In genomic region chr11:113874096-113874919, GRCh38 we compare ENCODE assay signal across 7 cellular contexts. TPM values are rescaled to one million over a fixed set of nuclear protein-coding genes. Genes with fewer than 3 reads are reported as not detected.
DNase-seq lines count a peak whose midpoint lies in the region; ATAC-seq and TF ChIP-seq lines count a peak whose summit lies in the region.

No MANE protein-coding gene starts in this region.

- peaks cover 55% of the 10 kb centered on the region for H3K4me1 Mint-ChIP-seq in central memory CD8-positive, alpha-beta T cell
- H3K4me1 Mint-ChIP-seq in mesothelial cell of epicardium = peaks cover 46% of the 10 kb centered on the region

- peak overlapping the region; percentile 99 for H3K4me3 Mint-ChIP-seq in central memory CD8-positive, alpha-beta T cell
- peak overlapping the region; percentile 73 for H3K4me3 Mint-ChIP-seq in mesothelial cell of epicardium

- H3K36me3 Mint-ChIP-seq in central memory CD8-positive, alpha-beta T cell (ENCODE audit: insufficient read depth) = peaks cover 20% of the 10 kb centered on the region
- H3K36me3 Mint-ChIP-seq in mesothelial cell of epicardium = no peaks in the 10 kb centered on the region

- H3K27ac Mint-ChIP-seq in central memory CD8-positive, alpha-beta T cell (ENCODE audit: low read depth) = peak overlapping the region; percentile 64
- peak overlapping the region; percentile 18 for H3K27ac Mint-ChIP-seq in mesothelial cell of epicardium

- DNase-seq in Kasumi-1 (lab: John Stamatoyannopoulos, UW) (peak; percentile 13 to 27), mesothelial cell of epicardium (ENCODE audit: low spot score in 2 of 2, unreplicated experiment in 2 of 2) (no peak), nucleus accumbens (lab: John Stamatoyannopoulos, UW) (no peak), SKM-1 treated with dmso at 0.1 percent for 144 hours (lab: John Stamatoyannopoulos, UW; ENCODE audit: unreplicated experiment) (no peak)
- DNase-seq in central memory CD8-positive, alpha-beta T cell (ENCODE audit: low spot score in 2 of 2) = no peak

- no peak for TF ChIP-seq CTCF in mesothelial cell of epicardium (IDR thresholded peaks at IDR 0.05; ENCODE audit: unreplicated experiment)

- peak; percentile 3 for ATAC-seq in GM18907 (IDR thresholded peaks at IDR 0.05; ENCODE audit: unreplicated experiment)
- peak; percentile 20 for ATAC-seq in central memory CD8-positive, alpha-beta T cell (replicated peaks; ENCODE audit: extremely low read depth, poor library complexity, severe bottlenecking)
- no peak for ATAC-seq in GM21515 (IDR thresholded peaks at IDR 0.05; ENCODE audit: unreplicated experiment)

- no peaks in the 10 kb centered on the region for H3K27me3 Mint-ChIP-seq in central memory CD8-positive, alpha-beta T cell
- no peaks in the 10 kb centered on the region for H3K27me3 Mint-ChIP-seq in mesothelial cell of epicardium (ENCODE audit: low read depth)

- H3K9me3 Mint-ChIP-seq in central memory CD8-positive, alpha-beta T cell = no peaks in the 10 kb centered on the region
- H3K9me3 Mint-ChIP-seq in mesothelial cell of epicardium = no peaks in the 10 kb centered on the region

RNA-seq across cellular contexts. Expression of gene USP28, which starts 1.1 kb away (rescaled TPM):
- total RNA-seq in mesothelial cell of epicardium = 42.3 to 47.6 TPM (median 44.1 TPM) in 3 replicates

RNA-seq across cellular contexts. Expression of gene HTR3B, which starts 30.3 kb away (rescaled TPM):
- not detected in 3 replicates for total RNA-seq in mesothelial cell of epicardium

Comparison
In these comparisons a context has a peak if more than half of its experiments do, and no peak if none do; other contexts are left out.
1. DNase-seq: peak in Kasumi-1 (2 of 2); none in central memory CD8-positive, alpha-beta T cell (0 of 2), mesothelial cell of epicardium (0 of 2), nucleus accumbens (0 of 56) and SKM-1 treated with dmso at 0.1 percent for 144 hours (single experiment).